In genomic region chr1:2639607-2640521, GRCh38 we compare ENCODE assay signal across 31 cellular contexts. TPM values are rescaled to one million over a fixed set of nuclear protein-coding genes. Genes with fewer than 3 reads are reported as not detected.
DNase-seq lines count a peak whose midpoint lies in the region; ATAC-seq and TF ChIP-seq lines count a peak whose summit lies in the region.
"Had no signal": no experiment of that assay in that cellular context is flagged by ENCODE, and none has a peak within 500 bp of the region (broad histone marks: within the 10 kb centered on the region; RNA-seq: fewer than 3 reads in every experiment).

No MANE protein-coding gene starts in this region.

- POLR2A ChIA-PET in naive thymus-derived CD4-positive, alpha-beta T cell (lab: Charles Lee), result interaction anchor here (1.6 kb wide), 1 partner anchor 53 kb away, joined by 3 read pairs; no protein-coding TSS in a partner anchor

- no peak for DNase-seq in activated naive CD4-positive, alpha-beta T cell treated with anti-CD3 and anti-CD28 coated beads for 36 hours
- DNase-seq in activated naive CD4-positive, alpha-beta T cell (lab: John Stamatoyannopoulos, UW), result no peak
- DNase-seq in RPMI8226 (peak; percentile 6), stomach (peak; percentile 15), tibial artery (no peak)
- no peak for DNase-seq in naive thymus-derived CD4-positive, alpha-beta T cell
- no peak for DNase-seq in activated CD4-positive, CD25-positive, alpha-beta regulatory T cell (lab: John Stamatoyannopoulos, UW)
- DNase-seq: activated CD4-positive, alpha-beta T cell treated with anti-CD3 and anti-CD28 coated beads, Interleukin-2, amount 10 ng/mL, durations not matched to agents 24 days and 14 days; activated naive CD8-positive, alpha-beta T cell treated with anti-CD3 and anti-CD28 coated beads for 36 hours; aorta; Caco-2; cortex of kidney; DMS79; foreskin melanocyte; GDM1; heart right ventricle; mammary epithelial cell; MM.1S; NCI-H2029 treated with DMSO at 0.1 percent for 48 hours; NCI-H2227 treated with DMSO at 0.1 percent for 48 hours; NCI-H774; psoas muscle; transverse colon had no signal

- H3K27me3 Mint-ChIP-seq in activated naive CD4-positive, alpha-beta T cell treated with anti-CD3 and anti-CD28 coated beads for 36 hours (ENCODE audit: low read depth), result no peaks in the 10 kb centered on the region
- peaks cover 0 to 3% (median 0%) of the 10 kb centered on the region in 5 donors for H3K27me3 Mint-ChIP-seq in naive thymus-derived CD4-positive, alpha-beta T cell
- H3K27me3 Mint-ChIP-seq: activated CD4-positive, alpha-beta T cell treated with anti-CD3 and anti-CD28 coated beads, Interleukin-2, amount 10 ng/mL, durations not matched to agents 24 days and 14 days; activated naive CD8-positive, alpha-beta T cell treated with anti-CD3 and anti-CD28 coated beads for 36 hours had no signal

- CTCF ChIA-PET in activated naive CD4-positive, alpha-beta T cell treated with anti-CD3 and anti-CD28 coated beads for 36 hours (lab: Charles Lee), result no interaction called here
- CTCF ChIA-PET in naive thymus-derived CD4-positive, alpha-beta T cell (lab: Charles Lee), result interaction anchor here (0.5 kb wide), 1 partner anchor 504 kb away, joined by 3 read pairs; no protein-coding TSS in a partner anchor

- no peaks in the 10 kb centered on the region for H3K36me3 ChIP-seq in naive thymus-derived CD4-positive, alpha-beta T cell (ENCODE audit: control insufficient read depth in 2 of 3, insufficient read depth in 3 of 3, low read length in 3 of 3)
- H3K36me3 ChIP-seq in stomach (no peaks in the 10 kb centered on the region), tibial artery (no peaks in the 10 kb centered on the region)
- H3K36me3 ChIP-seq: BLaER1, cardiac muscle cell, esophagus muscularis mucosa, heart right ventricle, neutrophil, transverse colon had no signal

- no peak overlapping the region for H3K27ac Mint-ChIP-seq in activated naive CD4-positive, alpha-beta T cell treated with anti-CD3 and anti-CD28 coated beads for 36 hours
- H3K27ac Mint-ChIP-seq in naive thymus-derived CD4-positive, alpha-beta T cell, result peak overlapping the region in 2 of 9 donors; percentile 17 to 79
- H3K27ac Mint-ChIP-seq: activated naive CD8-positive, alpha-beta T cell treated with anti-CD3 and anti-CD28 coated beads for 36 hours had no signal

- H3K4me3 ChIP-seq in naive thymus-derived CD4-positive, alpha-beta T cell (ENCODE audit: low read length), result no peak overlapping the region
- H3K4me3 ChIP-seq in stomach, result no peak overlapping the region
- H3K4me3 ChIP-seq in tibial artery, result no peak overlapping the region
- H3K4me3 ChIP-seq: BLaER1, cardiac muscle cell, esophagus muscularis mucosa, heart right ventricle, psoas muscle, transverse colon had no signal

- H3K9me3 ChIP-seq in naive thymus-derived CD4-positive, alpha-beta T cell (ENCODE audit: control insufficient read depth in 2 of 3, low read length in 3 of 3), result no peaks in the 10 kb centered on the region
- peaks cover 0 to 10% (median 9%) of the 10 kb centered on the region in 4 donors for H3K9me3 ChIP-seq in stomach
- no peaks in the 10 kb centered on the region for H3K9me3 ChIP-seq in tibial artery
- H3K9me3 ChIP-seq: psoas muscle had no signal

- H3K27ac ChIP-seq in naive thymus-derived CD4-positive, alpha-beta T cell (ENCODE audit: low read depth, low read length), result peak overlapping the region; percentile 22
- no peak overlapping the region for H3K27ac ChIP-seq in stomach
- H3K27ac ChIP-seq in tibial artery, result no peak overlapping the region
- H3K27ac ChIP-seq: BLaER1, cardiac muscle cell, esophagus muscularis mucosa, heart right ventricle, KMS-11, neutrophil, psoas muscle, transverse colon, VCaP had no signal

- intact Hi-C loops in activated naive CD4-positive, alpha-beta T cell treated with anti-CD3 and anti-CD28 coated beads for 36 hours (cut with micrococcal nuclease), result loop anchor here (5.0 kb wide), 1 partner anchor 228 kb away; the partner anchor contains the start of gene PEX10
- intact Hi-C loops in naive thymus-derived CD4-positive, alpha-beta T cell (cut with micrococcal nuclease), result loop anchor here in 1 of 2 donors (10.0 kb wide), 1 partner anchor 445 kb away; the partner anchor contains the start of gene FAAP20
- intact Hi-C loops in stomach (cut with DNase I; ENCODE audit: low total_unique reads) (loop anchor here (10.0 kb wide), 3 partner anchors 55 to 225 kb away; partner anchors contain the start of genes PEX10 and PRXL2B), tibial artery (cut with DNase I; ENCODE audit: low total_unique reads) (no loop called here)

- no peaks in the 10 kb centered on the region for H3K27me3 ChIP-seq in naive thymus-derived CD4-positive, alpha-beta T cell (ENCODE audit: control insufficient read depth in 2 of 2, insufficient read depth in 2 of 2, low read length in 2 of 2)
- H3K27me3 ChIP-seq in stomach (peaks cover 0 to 28% (median 8%) of the 10 kb centered on the region in 3 donors), tibial artery (peaks cover 0 to 44% of the 10 kb centered on the region in 2 donors)
- H3K27me3 ChIP-seq: cardiac muscle cell had no signal

- H3K36me3 Mint-ChIP-seq in activated naive CD4-positive, alpha-beta T cell treated with anti-CD3 and anti-CD28 coated beads for 36 hours (ENCODE audit: low read depth), result no peaks in the 10 kb centered on the region
- H3K36me3 Mint-ChIP-seq in naive thymus-derived CD4-positive, alpha-beta T cell, result peaks cover 0 to 8% (median 0%) of the 10 kb centered on the region in 5 donors
- H3K36me3 Mint-ChIP-seq: activated naive CD8-positive, alpha-beta T cell treated with anti-CD3 and anti-CD28 coated beads for 36 hours had no signal

- peaks cover 6% of the 10 kb centered on the region for H3K4me1 Mint-ChIP-seq in activated naive CD4-positive, alpha-beta T cell treated with anti-CD3 and anti-CD28 coated beads for 36 hours (ENCODE audit: low read depth)
- H3K4me1 Mint-ChIP-seq in naive thymus-derived CD4-positive, alpha-beta T cell, result peaks cover 7 to 24% (median 14%) of the 10 kb centered on the region in 7 donors

- no peak for ATAC-seq in naive thymus-derived CD4-positive, alpha-beta T cell
- no peak for ATAC-seq in GM21515 (IDR thresholded peaks at IDR 0.05; ENCODE audit: unreplicated experiment)
- ATAC-seq: heart right ventricle, psoas muscle, Right ventricle myocardium inferior had no signal

- WGBS in stomach, 5 donors, result 73 to 76% (median 74%) methylated on average over 20 to 26 of the region's 26 CpGs

- H3K9me3 Mint-ChIP-seq in activated naive CD4-positive, alpha-beta T cell treated with anti-CD3 and anti-CD28 coated beads for 36 hours, result peaks cover 7% of the 10 kb centered on the region
- H3K9me3 Mint-ChIP-seq in naive thymus-derived CD4-positive, alpha-beta T cell, result peaks cover 0 to 12% (median 0%) of the 10 kb centered on the region in 11 donors

- TF ChIP-seq EP300 in stomach (IDR thresholded peaks at IDR 0.05), result no peak

- peaks cover 9% of the 10 kb centered on the region in 2 donors for H3K4me1 ChIP-seq in naive thymus-derived CD4-positive, alpha-beta T cell (ENCODE audit: control insufficient read depth in 2 of 2, insufficient read depth in 2 of 2, low read length in 2 of 2)
- H3K4me1 ChIP-seq in stomach, result peaks cover 17 to 28% (median 26%) of the 10 kb centered on the region in 4 donors
- H3K4me1 ChIP-seq in tibial artery, result peaks cover 0 to 33% (median 18%) of the 10 kb centered on the region in 4 donors
- H3K4me1 ChIP-seq: Caco-2, psoas muscle had no signal

- H3K4me3 Mint-ChIP-seq in activated naive CD4-positive, alpha-beta T cell treated with anti-CD3 and anti-CD28 coated beads for 36 hours, result peak overlapping the region; percentile 18
- H3K4me3 Mint-ChIP-seq in naive thymus-derived CD4-positive, alpha-beta T cell, result peak overlapping the region in 4 of 10 donors; percentile 12 to 32 (median 22)
- H3K4me3 Mint-ChIP-seq: activated CD4-positive, alpha-beta T cell treated with anti-CD3 and anti-CD28 coated beads, Interleukin-2, amount 10 ng/mL, durations not matched to agents 24 days and 14 days had no signal

- TF ChIP-seq POLR2A in stomach (IDR thresholded peaks at IDR 0.05), result no peak

- TF ChIP-seq CTCF in stomach (IDR thresholded peaks at IDR 0.05) (no peak), tibial artery (IDR thresholded peaks at IDR 0.05) (no peak)

RNA-seq across cellular contexts. Expression of gene MMEL1, which starts 7.0 kb away (rescaled TPM):
- 1 to 10 TPM; 1.2 to 1.5 TPM for total RNA-seq in activated naive CD4-positive, alpha-beta T cell treated with anti-CD3 and anti-CD28 coated beads for 36 hours
- total RNA-seq in naive thymus-derived CD4-positive, alpha-beta T cell, result 1 to 10 TPM; 2.0 to 3.7 (median 2.5) TPM
- 10 to 100 TPM; 12.5 to 20.5 TPM for polyA plus RNA-seq in naive thymus-derived CD4-positive, alpha-beta T cell
- 100 to 1,000 TPM in 1 of 5 donors, 10 to 100 TPM in 1, 1 to 10 TPM in 3; 1.3 to 190 (median 4.5) TPM for total RNA-seq in stomach
- polyA plus RNA-seq in stomach, result 10 to 100 TPM; 20.5 to 27.3 (median 26.7) TPM
- total RNA-seq: Caco-2, cardiac muscle cell, mammary epithelial cell had no signal
- polyA plus RNA-seq: cardiac muscle cell, mammary epithelial cell had no signal

RNA-seq across cellular contexts. Expression of gene PRXL2B, which starts 53.3 kb away (rescaled TPM):
- 10 to 100 TPM; 21.8 to 22.1 TPM for total RNA-seq in activated naive CD4-positive, alpha-beta T cell treated with anti-CD3 and anti-CD28 coated beads for 36 hours
- 10 to 100 TPM; 12.3 to 37.0 (median 26.7) TPM for total RNA-seq in naive thymus-derived CD4-positive, alpha-beta T cell
- polyA plus RNA-seq in naive thymus-derived CD4-positive, alpha-beta T cell, result 10 to 100 TPM; 15.7 to 26.5 TPM
- total RNA-seq in stomach, result 100 to 1,000 TPM in 1 of 5 donors, 10 to 100 TPM in 3, 1 to 10 TPM in 1; 8.5 to 668 (median 21.0) TPM
- polyA plus RNA-seq in stomach, result 10 to 100 TPM; 18.9 to 23.8 (median 20.9) TPM

Comparison
In these comparisons a context has a peak if more than half of its experiments do, and no peak if none do; other contexts are left out.
1. DNase-seq: peak in RPMI8226 (single experiment) and stomach (single experiment); none in activated naive CD4-positive, alpha-beta T cell treated with anti-CD3 and anti-CD28 coated beads for 36 hours (single experiment), activated naive CD4-positive, alpha-beta T cell (0 of 4), naive thymus-derived CD4-positive, alpha-beta T cell (0 of 9), activated CD4-positive, CD25-positive, alpha-beta regulatory T cell (0 of 4) and tibial artery (0 of 2).